ENCODE assay signal across 8 cellular contexts in the genomic region with DNA sequence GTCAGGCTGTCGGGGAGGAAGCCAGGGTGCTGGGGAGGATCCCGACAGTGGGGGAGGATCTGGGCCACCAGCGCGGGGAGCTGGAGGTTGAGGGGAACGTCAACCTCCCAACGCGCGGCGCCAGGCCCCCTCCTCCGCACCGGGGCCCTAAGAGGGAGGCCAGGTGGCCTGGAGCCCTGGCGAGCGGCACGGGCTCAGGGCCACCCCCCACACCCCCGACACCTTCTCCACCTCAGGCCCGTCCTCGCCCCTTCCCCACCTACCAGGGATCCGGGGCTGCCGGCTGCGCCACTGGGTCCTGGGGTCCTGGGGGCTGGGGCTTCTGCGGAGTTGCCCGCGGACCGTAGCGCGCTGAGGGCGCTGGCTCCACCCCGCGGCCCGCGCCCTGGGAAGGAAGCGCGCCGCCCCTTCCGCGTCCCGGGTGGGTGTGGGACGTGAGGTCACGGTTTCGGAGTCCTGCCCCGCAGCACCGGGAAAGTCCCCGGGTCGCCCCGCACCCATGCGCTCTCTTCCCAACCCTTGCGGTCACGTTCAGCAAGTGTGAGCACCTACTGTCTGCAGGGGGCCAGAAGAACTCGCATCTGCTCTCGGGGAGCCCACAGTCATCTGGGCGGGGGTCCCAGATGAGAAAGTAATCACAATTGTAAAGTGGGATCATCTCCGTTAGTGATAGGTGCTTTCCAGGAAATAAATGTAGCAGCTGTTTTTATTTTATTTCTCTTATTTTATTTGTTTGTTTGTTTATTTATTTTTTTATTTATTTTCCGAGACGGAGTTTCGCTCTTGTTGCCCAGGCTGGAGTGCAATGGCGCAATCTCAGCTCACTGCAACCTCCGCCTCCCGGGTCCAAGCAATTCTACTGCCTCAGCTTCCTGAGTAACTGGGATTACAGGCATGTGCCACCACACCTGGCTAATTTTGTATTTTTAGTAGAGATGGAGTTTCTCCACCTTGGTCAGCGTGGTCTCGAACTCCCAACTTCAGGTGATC. TPM values are rescaled to one million over a fixed set of nuclear protein-coding genes. Genes with fewer than 3 reads are reported as not detected.
DNase-seq lines count a peak whose midpoint lies in the region; ATAC-seq lines count a peak whose summit lies in the region.

TSS of gene TICAM1 (minus strand) at position 362 of the 990 bp plus-strand sequence. CDS start 13,335 bp downstream, outside the sequence.

- H3K36me3 ChIP-seq in aorta (ENCODE audit: control insufficient read depth in 1 of 2, insufficient read depth in 2 of 2, low read length in 1 of 2), result no peaks in the 10 kb centered on the region

- 5 to 9% methylated on average over 36 to 60 of the region's 60 CpGs for WGBS in aorta, 2 donors

- peak within 1 kb of the TSS; percentile 89 for H3K27ac Mint-ChIP-seq in activated naive CD8-positive, alpha-beta T cell treated with anti-CD3 and anti-CD28 coated beads, Interleukin-2, amount 50 U/mL, for 24 hours

- peak within 1 kb of the TSS; percentile 86 for H3K4me3 Mint-ChIP-seq in activated naive CD8-positive, alpha-beta T cell treated with anti-CD3 and anti-CD28 coated beads, Interleukin-2, amount 50 U/mL, for 24 hours

- peaks cover 2% of the 10 kb centered on the region for H3K36me3 Mint-ChIP-seq in activated naive CD8-positive, alpha-beta T cell treated with anti-CD3 and anti-CD28 coated beads, Interleukin-2, amount 50 U/mL, for 24 hours (ENCODE audit: low read depth)

- H3K4me1 Mint-ChIP-seq in activated naive CD8-positive, alpha-beta T cell treated with anti-CD3 and anti-CD28 coated beads, Interleukin-2, amount 50 U/mL, for 24 hours, result peaks cover 27% of the 10 kb centered on the region

- H3K27me3 Mint-ChIP-seq in activated naive CD8-positive, alpha-beta T cell treated with anti-CD3 and anti-CD28 coated beads, Interleukin-2, amount 50 U/mL, for 24 hours, result no peaks in the 10 kb centered on the region

- H3K9me3 Mint-ChIP-seq in activated naive CD8-positive, alpha-beta T cell treated with anti-CD3 and anti-CD28 coated beads, Interleukin-2, amount 50 U/mL, for 24 hours, result no peaks in the 10 kb centered on the region

- DNase-seq in NCI-H748 (lab: John Stamatoyannopoulos, UW; ENCODE audit: unreplicated experiment) (peak; percentile 14), NCI-H748 treated with DMSO at 0.1 percent for 48 hours (lab: John Stamatoyannopoulos, UW) (no peak), T-helper 1 cell (peak; percentile 72 to 84 (median 81)), left ventricle myocardium superior (peak; percentile 89), retina (peak; percentile 62), aorta (peak; percentile 89 to 93)
- peak; percentile 84 for DNase-seq in activated naive CD8-positive, alpha-beta T cell treated with anti-CD3 and anti-CD28 coated beads, Interleukin-2, amount 50 U/mL, for 24 hours

- no peaks in the 10 kb centered on the region for H3K4me1 ChIP-seq in aorta (ENCODE audit: control insufficient read depth in 1 of 2, insufficient read depth in 2 of 2, low read length in 2 of 2)

- intact Hi-C loops in left ventricle myocardium superior (cut with micrococcal nuclease) (no loop called here), aorta (cut with DNase I) (loop anchor here in 1 of 2 donors (2.0 kb wide), 1 partner anchor 19 kb away; no protein-coding TSS in a partner anchor)

- peak within 1 kb of the TSS; percentile 48 to 80 for H3K27ac ChIP-seq in aorta (ENCODE audit: low read depth in 1 of 2, low read length in 2 of 2)

- H3K4me3 ChIP-seq in aorta (ENCODE audit: low read length in 2 of 2), result peak within 1 kb of the TSS; percentile 54 to 89

- no peaks in the 10 kb centered on the region for H3K9me3 ChIP-seq in aorta (ENCODE audit: control insufficient read depth, low read length)

- ATAC-seq in HG03108 (IDR thresholded peaks at IDR 0.05; ENCODE audit: unreplicated experiment) (peak; percentile 76), left ventricle myocardium superior (peak; percentile 98), aorta (ENCODE audit: low FRiP score) (peak; percentile 94)
- ATAC-seq in activated naive CD8-positive, alpha-beta T cell treated with anti-CD3 and anti-CD28 coated beads, Interleukin-2, amount 50 U/mL, for 24 hours, result peak; percentile 91

- no peaks in the 10 kb centered on the region for H3K27me3 ChIP-seq in aorta (ENCODE audit: control insufficient read depth in 1 of 2, insufficient read depth in 2 of 2, low read length in 1 of 2)

RNA-seq across cellular contexts. Expression of gene TICAM1, which starts in this region (rescaled TPM):
- total RNA-seq in left ventricle myocardium superior (6.2 TPM), aorta (10 to 100 TPM; 14.0 to 18.5 TPM)
- 1 to 10 TPM; 6.9 to 7.7 TPM for polyA plus RNA-seq in aorta
